In the genomic region with DNA sequence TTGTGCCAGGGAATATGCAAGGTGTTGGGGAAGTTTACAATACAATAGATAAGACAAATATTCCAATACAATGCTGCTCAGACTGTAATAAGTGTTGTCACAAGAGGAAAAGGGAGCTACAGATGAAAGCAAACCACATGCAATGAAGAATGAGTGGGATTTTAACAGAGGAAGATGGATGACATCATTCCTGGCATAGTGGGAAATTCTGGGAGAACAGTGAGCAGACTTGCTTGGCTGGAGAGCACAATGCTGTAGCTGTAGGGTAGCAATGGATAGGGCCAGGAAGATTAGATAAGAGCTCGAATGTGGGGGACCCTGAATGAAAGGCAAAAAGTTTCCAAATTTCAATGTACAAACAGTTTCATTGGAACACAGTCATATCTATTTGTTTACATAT, we compare ENCODE assay signal across 19 cellular contexts.
"Had no signal": no experiment of that assay in that cellular context is flagged by ENCODE, and none has a peak within 500 bp of the region (broad histone marks: within the 10 kb centered on the region; RNA-seq: fewer than 3 reads in every experiment).

No MANE protein-coding gene starts in this region.

- H2AFZ ChIP-seq: neural progenitor cell had no signal

- H3K9me3 ChIP-seq: colonic mucosa, tibial artery had no signal

- H3K27ac ChIP-seq: colonic mucosa, heart right ventricle, neural progenitor cell, tibial artery had no signal

- DNase-seq: activated CD4-positive, alpha-beta T cell treated with anti-CD3 and anti-CD28 coated beads, Interleukin-2, amount 10 ng/mL, durations not matched to agents 24 days and 14 days; activated CD8-positive, alpha-beta memory T cell treated with anti-CD3 and anti-CD28 coated beads, Interleukin-2, amount 50 U/mL, for 4 hours; activated effector memory CD4-positive, alpha-beta T cell treated with Interleukin-2 at 50 U/mL for 16 hours; activated naive CD4-positive, alpha-beta T cell treated with anti-CD3 and anti-CD28 coated beads, Interleukin-2, amount 10 ng/mL, durations not matched to agents 7 days and 5 days; activated naive CD8-positive, alpha-beta T cell treated with anti-CD3 and anti-CD28 coated beads, Interleukin-2, amount 50 U/mL, for 24 hours; activated T-cell treated with anti-CD3 and anti-CD28 coated beads, Interleukin-2, amount 50 U/mL, for 48 hours; aorta; colonic mucosa; erythroblast; heart right ventricle; naive thymus-derived CD4-positive, alpha-beta T cell; stimulated activated CD4-positive, alpha-beta T cell treated with anti-CD3 and anti-CD28 coated beads, Interleukin-12 subunit alpha, Interleukin-12 subunit beta, amount 100 ng/mL, for 4 hours; stimulated activated CD4-positive, alpha-beta T cell treated with anti-CD3 and anti-CD28 coated beads, Interleukin-1b, Interleukin-23, amount 100 ng/mL, for 48 hours; stimulated activated CD8-positive, alpha-beta memory T cell treated with anti-CD3 and anti-CD28 coated beads, Interleukin-4, amount 100 ng/mL, for 48 hours; stimulated activated naive CD8-positive, alpha-beta T cell treated with anti-CD3 and anti-CD28 coated beads, Interleukin-15, Interleukin-2, amounts not matched to agents 100 U/mL and 50 U/mL, for 24 hours; substantia nigra; T1000; tibial artery had no signal

- H3K4me3 ChIP-seq: colonic mucosa, heart right ventricle, neural progenitor cell, tibial artery had no signal

- H3K4me1 ChIP-seq: colonic mucosa, tibial artery had no signal

- H3K36me3 ChIP-seq: colonic mucosa, heart right ventricle, neural progenitor cell, tibial artery had no signal

- ATAC-seq: activated naive CD8-positive, alpha-beta T cell treated with anti-CD3 and anti-CD28 coated beads, Interleukin-2, amount 50 U/mL, for 24 hours; heart right ventricle; naive thymus-derived CD4-positive, alpha-beta T cell; stimulated activated naive CD8-positive, alpha-beta T cell treated with anti-CD3 and anti-CD28 coated beads, Interleukin-15, Interleukin-2, amounts not matched to agents 100 U/mL and 50 U/mL, for 24 hours had no signal

- H3K27me3 ChIP-seq: colonic mucosa, heart right ventricle, neural progenitor cell, tibial artery had no signal

- H3K4me2 ChIP-seq: neural progenitor cell had no signal

- H3K9ac ChIP-seq: neural progenitor cell had no signal
